ENCODE assay signal across 20 cellular contexts in genomic region chr18:30684825-30685481, GRCh38.
"Had no signal": no experiment of that assay in that cellular context is flagged by ENCODE, and none has a peak within 500 bp of the region (broad histone marks: within the 10 kb centered on the region; RNA-seq: fewer than 3 reads in every experiment).

No MANE protein-coding gene starts in this region.

- H3K27me3 Mint-ChIP-seq: activated B cell treated with CpG ODN at 0.5 μM for 24 hours; activated CD4-positive, alpha-beta memory T cell treated with anti-CD3 and anti-CD28 coated beads, Interleukin-2, amount 10 ng/mL, durations not matched to agents 7 days and 5 days; activated CD8-positive, alpha-beta memory T cell treated with anti-CD3 and anti-CD28 coated beads, Interleukin-2, amount 10 ng/mL, durations not matched to agents 7 days and 5 days; activated naive CD8-positive, alpha-beta T cell treated with anti-CD3 and anti-CD28 coated beads, Interleukin-2, amount 10 ng/mL, durations not matched to agents 7 days and 5 days had no signal

- ATAC-seq: activated CD8-positive, alpha-beta memory T cell treated with anti-CD3 and anti-CD28 coated beads, Interleukin-2, amount 10 ng/mL, durations not matched to agents 7 days and 5 days; stimulated activated naive CD8-positive, alpha-beta T cell treated with anti-CD3 and anti-CD28 coated beads, Interleukin-15, Interleukin-2, amounts not matched to agents 100 U/mL and 50 U/mL, for 24 hours had no signal

- H3K27me3 ChIP-seq: tibial artery, vagina had no signal

- H3K27ac ChIP-seq: tibial artery, vagina had no signal

- H3K4me3 Mint-ChIP-seq: activated B cell treated with CpG ODN at 0.5 μM for 24 hours; activated CD4-positive, alpha-beta memory T cell treated with anti-CD3 and anti-CD28 coated beads, Interleukin-2, amount 10 ng/mL, durations not matched to agents 7 days and 5 days; activated CD8-positive, alpha-beta memory T cell treated with anti-CD3 and anti-CD28 coated beads, Interleukin-2, amount 10 ng/mL, durations not matched to agents 7 days and 5 days; activated naive CD8-positive, alpha-beta T cell treated with anti-CD3 and anti-CD28 coated beads, Interleukin-2, amount 10 ng/mL, durations not matched to agents 7 days and 5 days; brain; nephron progenitor cell had no signal

- H3K36me3 Mint-ChIP-seq: activated CD8-positive, alpha-beta memory T cell treated with anti-CD3 and anti-CD28 coated beads, Interleukin-2, amount 10 ng/mL, durations not matched to agents 7 days and 5 days; activated naive CD8-positive, alpha-beta T cell treated with anti-CD3 and anti-CD28 coated beads, Interleukin-2, amount 10 ng/mL, durations not matched to agents 7 days and 5 days; brain had no signal

- H3K9me3 ChIP-seq: tibial artery, vagina had no signal

- H3K27ac Mint-ChIP-seq: activated B cell treated with CpG ODN at 0.5 μM for 24 hours; activated CD4-positive, alpha-beta memory T cell treated with anti-CD3 and anti-CD28 coated beads, Interleukin-2, amount 10 ng/mL, durations not matched to agents 7 days and 5 days; activated CD8-positive, alpha-beta memory T cell treated with anti-CD3 and anti-CD28 coated beads, Interleukin-2, amount 10 ng/mL, durations not matched to agents 7 days and 5 days; activated naive CD8-positive, alpha-beta T cell treated with anti-CD3 and anti-CD28 coated beads, Interleukin-2, amount 10 ng/mL, durations not matched to agents 7 days and 5 days; brain; nephron progenitor cell had no signal

- H3K4me1 Mint-ChIP-seq: activated B cell treated with CpG ODN at 0.5 μM for 24 hours; activated CD4-positive, alpha-beta memory T cell treated with anti-CD3 and anti-CD28 coated beads, Interleukin-2, amount 10 ng/mL, durations not matched to agents 7 days and 5 days; activated CD8-positive, alpha-beta memory T cell treated with anti-CD3 and anti-CD28 coated beads, Interleukin-2, amount 10 ng/mL, durations not matched to agents 7 days and 5 days; activated naive CD8-positive, alpha-beta T cell treated with anti-CD3 and anti-CD28 coated beads, Interleukin-2, amount 10 ng/mL, durations not matched to agents 7 days and 5 days had no signal

- DNase-seq: activated B cell treated with CpG ODN at 0.5 μM for 24 hours; activated CD4-positive, alpha-beta memory T cell treated with anti-CD3 and anti-CD28 coated beads, Interleukin-2, amount 10 ng/mL, durations not matched to agents 7 days and 5 days; activated CD4-positive, alpha-beta T cell treated with anti-CD3 and anti-CD28 coated beads for 48 hours; activated CD8-positive, alpha-beta memory T cell treated with anti-CD3 and anti-CD28 coated beads, Interleukin-2, amount 10 ng/mL, durations not matched to agents 7 days and 5 days; activated naive CD8-positive, alpha-beta T cell treated with anti-CD3 and anti-CD28 coated beads, Interleukin-2, amount 10 ng/mL, durations not matched to agents 7 days and 5 days; anterior cingulate cortex; caudate nucleus; foreskin melanocyte; glutamatergic neuron; hippocampal formation; midbrain; nephron progenitor cell; retina; stimulated activated CD4-positive, alpha-beta T cell treated with anti-CD3 and anti-CD28 coated beads, Interleukin-12 subunit alpha, Interleukin-12 subunit beta, amount 100 ng/mL, for 4 hours; stimulated activated CD4-positive, alpha-beta T cell treated with anti-CD3 and anti-CD28 coated beads, Interleukin-1b, Interleukin-23, amount 100 ng/mL, for 48 hours; stimulated activated naive CD8-positive, alpha-beta T cell treated with anti-CD3 and anti-CD28 coated beads, Interleukin-15, Interleukin-2, amounts not matched to agents 100 U/mL and 50 U/mL, for 24 hours; substantia nigra; tibial artery had no signal

- H3K4me3 ChIP-seq: tibial artery, vagina had no signal

- H3K9me3 Mint-ChIP-seq: activated B cell treated with CpG ODN at 0.5 μM for 24 hours, brain, nephron progenitor cell had no signal

- H3K4me1 ChIP-seq: tibial artery, vagina had no signal

- H3K36me3 ChIP-seq: tibial artery, vagina had no signal
